Comparison of ENCODE assay signal across 8 cellular contexts in the genomic region with DNA sequence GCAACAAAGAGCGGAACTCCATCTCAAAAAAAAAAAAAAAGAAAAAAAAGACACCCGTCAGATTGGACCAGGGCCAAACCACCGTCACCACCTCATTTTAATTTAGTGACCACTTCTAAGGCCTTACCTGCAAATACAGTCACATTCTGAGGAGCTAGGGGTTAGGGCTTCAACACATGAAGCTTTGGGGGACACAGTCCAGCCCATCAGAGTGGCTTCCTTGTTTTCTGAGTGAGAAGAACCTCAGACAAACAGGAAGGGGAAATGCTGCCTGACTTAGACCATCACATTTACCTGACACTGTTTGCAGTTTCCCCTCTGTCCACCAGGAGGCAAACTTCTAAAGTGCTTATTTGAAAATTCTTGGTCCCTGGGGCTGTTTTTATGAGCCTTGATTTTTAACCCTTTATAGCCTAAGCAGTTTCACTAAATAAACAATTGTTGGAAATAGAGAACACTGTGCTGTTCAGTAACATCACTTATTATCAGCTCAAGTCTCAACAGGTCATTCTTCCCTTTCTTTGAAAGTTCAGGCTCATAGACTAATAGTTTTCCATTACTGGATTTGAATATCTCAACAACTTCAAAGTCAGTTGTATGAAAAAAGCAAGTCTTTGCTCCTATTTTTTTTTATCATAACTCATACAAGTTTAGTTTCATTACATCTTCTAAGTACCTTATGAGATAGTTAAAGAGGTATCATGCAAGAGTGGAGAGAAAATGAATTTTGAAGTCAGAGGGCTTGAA.
DNase-seq lines count a peak whose midpoint lies in the region; ATAC-seq and TF ChIP-seq lines count a peak whose summit lies in the region.

No MANE protein-coding gene starts in this region.

- no peaks in the 10 kb centered on the region for H3K27me3 Mint-ChIP-seq in activated T-cell treated with anti-CD3 and anti-CD28 coated beads, Interleukin-2, amount 50 U/mL, for 24 hours
- H3K27me3 Mint-ChIP-seq in neural crest cell (ENCODE audit: low read depth): no peaks in the 10 kb centered on the region

- POLR2A ChIA-PET in Panc1 (lab: Charles Lee): interaction anchor here (0.7 kb wide), 1 partner anchor 16 kb away, joined by 9 read pairs; no protein-coding TSS in a partner anchor

- no TSS peak for BruUV-seq in Panc1 (replicated peaks; lab: Mats Ljungman, UMichigan)

- intact Hi-C loops in Panc1 (cut with micrococcal nuclease; ENCODE audit: unreplicated experiment): loop anchor here (5.0 kb wide), 1 partner anchor 215 kb away; no protein-coding TSS in a partner anchor
- intact Hi-C loops in transverse colon (cut with DNase I; ENCODE audit: low total_unique reads): loop anchor here (10.0 kb wide), 1 partner anchor 212 kb away; no protein-coding TSS in a partner anchor

- DNase-seq in Ammon's horn (ENCODE audit: low spot score): peak; percentile 64
- peak; percentile 71 for DNase-seq in HT1080 (ENCODE audit: low read depth)
- DNase-seq in Panc1 (ENCODE audit: low read depth, low spot score): peak; percentile 51
- DNase-seq in activated T-cell treated with anti-CD3 and anti-CD28 coated beads, Interleukin-2, amount 50 U/mL, for 24 hours: peak; percentile 58
- DNase-seq in fibroblast of gingiva (ENCODE audit: low read depth): peak; percentile 56
- DNase-seq in neural crest cell (ENCODE audit: low read depth, low spot score): peak; percentile 71
- DNase-seq in transverse colon: peak; percentile 73

- H3K27me3 ChIP-seq in Panc1 (ENCODE audit: control insufficient read depth, insufficient read depth, low read length) (no peaks in the 10 kb centered on the region), transverse colon (no peaks in the 10 kb centered on the region)

- TF ChIP-seq EP300 in transverse colon (IDR thresholded peaks at IDR 0.05; ENCODE audit: low read depth): no peak

- H3K9me3 ChIP-seq in Panc1 (ENCODE audit: control insufficient read depth, insufficient read depth, low read depth, low read length) (no peaks in the 10 kb centered on the region), transverse colon (no peaks in the 10 kb centered on the region)

- H3K9me3 Mint-ChIP-seq in activated T-cell treated with anti-CD3 and anti-CD28 coated beads, Interleukin-2, amount 50 U/mL, for 24 hours: no peaks in the 10 kb centered on the region
- no peaks in the 10 kb centered on the region for H3K9me3 Mint-ChIP-seq in neural crest cell

- no peak overlapping the region for H3K4me3 Mint-ChIP-seq in activated T-cell treated with anti-CD3 and anti-CD28 coated beads, Interleukin-2, amount 50 U/mL, for 24 hours
- H3K4me3 Mint-ChIP-seq in neural crest cell: no peak overlapping the region

- CTCF ChIA-PET in Panc1 (lab: Charles Lee): interaction anchor here (0.7 to 1.2 kb wide), 4 partner anchors 111 to 269 kb away, joined by 6 to 7 read pairs (median 6); no protein-coding TSS in a partner anchor

- no peaks in the 10 kb centered on the region for H3K36me3 Mint-ChIP-seq in activated T-cell treated with anti-CD3 and anti-CD28 coated beads, Interleukin-2, amount 50 U/mL, for 24 hours (ENCODE audit: low read depth)
- no peaks in the 10 kb centered on the region for H3K36me3 Mint-ChIP-seq in neural crest cell (ENCODE audit: low read depth)

- in situ Hi-C loops in Panc1 (cut with HindIII; ENCODE audit: low pct_unique_long_range_greater_than_20kb, low sequenced_read_pairs) (no loop called here), transverse colon (cut with MboI; ENCODE audit: low pct_ligation_motif_present in 1 of 4, low pct_unique_long_range_greater_than_20kb in 1 of 4, low sequenced_read_pairs in 3 of 4) (loop anchor here in 1 of 4 donors (10.0 kb wide), 1 partner anchor 212 kb away; no protein-coding TSS in a partner anchor)

- H3K36me3 ChIP-seq in Panc1 (ENCODE audit: control insufficient read depth, insufficient read depth, low read length) (no peaks in the 10 kb centered on the region), transverse colon (no peaks in the 10 kb centered on the region)

- peaks cover 19% of the 10 kb centered on the region for H3K4me1 Mint-ChIP-seq in activated T-cell treated with anti-CD3 and anti-CD28 coated beads, Interleukin-2, amount 50 U/mL, for 24 hours (ENCODE audit: low read depth)
- peaks cover 19% of the 10 kb centered on the region for H3K4me1 Mint-ChIP-seq in neural crest cell

- H3K4me3 ChIP-seq in Panc1 (ENCODE audit: low read depth in 2 of 2, low read length in 2 of 2) (peak overlapping the region in 1 of 2 experiments; percentile 28; a peak in 1 of 4 replicates), transverse colon (peak overlapping the region in 1 of 4 donors; percentile 18)

- no peak for TF ChIP-seq POLR2A in transverse colon (IDR thresholded peaks at IDR 0.05)

- H3K27ac ChIP-seq in Panc1 (ENCODE audit: low read length): no peak overlapping the region
- no peak overlapping the region for H3K27ac ChIP-seq in transverse colon

- H3K27ac Mint-ChIP-seq in activated T-cell treated with anti-CD3 and anti-CD28 coated beads, Interleukin-2, amount 50 U/mL, for 24 hours: no peak overlapping the region
- no peak overlapping the region for H3K27ac Mint-ChIP-seq in neural crest cell (ENCODE audit: unreplicated experiment)

- ATAC-seq in GM18907 (IDR thresholded peaks at IDR 0.05; ENCODE audit: unreplicated experiment) (peak; percentile 73), Panc1 (peak; percentile 56; the same call in 1 of the 2 replicates)

- no peaks in the 10 kb centered on the region for H3K4me1 ChIP-seq in Panc1 (ENCODE audit: control insufficient read depth, insufficient read depth, low read length)
- peaks cover 0 to 25% (median 4%) of the 10 kb centered on the region in 4 donors for H3K4me1 ChIP-seq in transverse colon

- TF ChIP-seq CTCF in Panc1 (IDR thresholded peaks at IDR 0.05): peak; percentile 79
- TF ChIP-seq CTCF in neural crest cell (conservative IDR thresholded peaks at IDR 0.05): peak; percentile 84
- TF ChIP-seq CTCF in transverse colon (IDR thresholded peaks at IDR 0.05): peak; percentile 81 to 88 (median 86)

- WGBS in transverse colon (ENCODE audit: low coverage in 1 of 2), 2 donors: 19% methylated on average over 3 of the region's 3 CpGs; no CpG with 5 or more reads in 1 of the 2 donors
